ENCODE assay signal across 19 cellular contexts in genomic region chr5:94658272-94658671, GRCh38. TPM values are rescaled to one million over a fixed set of nuclear protein-coding genes. Genes with fewer than 3 reads are reported as not detected.
DNase-seq lines count a peak whose midpoint lies in the region; ATAC-seq, FAIRE-seq and TF ChIP-seq lines count a peak whose summit lies in the region.
"Had no signal": no experiment of that assay in that cellular context is flagged by ENCODE, and none has a peak within 500 bp of the region (broad histone marks: within the 10 kb centered on the region; RNA-seq: fewer than 3 reads in every experiment).

No MANE protein-coding gene starts in this region.

- H3K4me2 ChIP-seq in HepG2 (ENCODE audit: low read depth, low read length) (no peak overlapping the region), K562 (ENCODE audit: insufficient read depth, low read length) (no peak overlapping the region)
- H3K4me2 ChIP-seq: A549; BLaER1 treated with 17β-estradiol and CSF1 and Interleukin-3, amounts not matched to agents 10 nM and 100 nM had no signal

- TF ChIP-seq CTCF in HepG2 (CRISPR knock-in tag; IDR thresholded peaks at IDR 0.05) (no peak), right lobe of liver (IDR thresholded peaks at IDR 0.05) (no peak), K562 (IDR thresholded peaks at IDR 0.05 in 2 of 3, conservative IDR thresholded peaks at IDR 0.05 in 1 of 3; ENCODE audit: insufficient read depth in 2 of 3, low read depth in 1 of 3, low read length in 3 of 3) (no peak)

- H2AFZ ChIP-seq in HepG2 (ENCODE audit: low read length) (no peak overlapping the region), K562 (ENCODE audit: low read depth, low read length) (no peak overlapping the region)

- no peak for TF ChIP-seq POLR2A in HepG2 (IDR thresholded peaks at IDR 0.05; ENCODE audit: insufficient read depth in 1 of 2, low read depth in 2 of 2, low read length in 2 of 2)
- no peak for TF ChIP-seq POLR2A in right lobe of liver (IDR thresholded peaks at IDR 0.05)
- no peak for TF ChIP-seq POLR2A in K562 (conservative IDR thresholded peaks at IDR 0.05)

- H3K9me1 ChIP-seq in K562 (ENCODE audit: control insufficient read depth, insufficient read depth, low read length) = no peaks in the 10 kb centered on the region

- H3K27ac ChIP-seq in HepG2 (ENCODE audit: extremely low read length, insufficient read depth, low read length) (no peak overlapping the region), right lobe of liver (no peak overlapping the region), K562 (ENCODE audit: extremely low read depth, low read depth, low read length) (no peak overlapping the region)
- H3K27ac ChIP-seq: 22Rv1; A549; BLaER1 treated with 17β-estradiol and CSF1 and Interleukin-3, amounts not matched to agents 10 nM and 100 nM; C4-2B had no signal

- H3K4me3 ChIP-seq in HepG2 (replicated peaks in 1 of 3; ENCODE audit: insufficient read depth in 1 of 3, low read depth in 2 of 3, low read length in 3 of 3) = no peak overlapping the region
- H3K4me3 ChIP-seq in right lobe of liver = no peak overlapping the region
- no peak overlapping the region for H3K4me3 ChIP-seq in K562
- H3K4me3 ChIP-seq: A549; BLaER1 treated with 17β-estradiol and CSF1 and Interleukin-3, amounts not matched to agents 10 nM and 100 nM; GM12878 had no signal

- H3K79me2 ChIP-seq in HepG2 (ENCODE audit: insufficient read depth, low read length) (no peaks in the 10 kb centered on the region), K562 (ENCODE audit: control insufficient read depth, insufficient read depth, low read length) (peaks cover 7% of the 10 kb centered on the region; the same call in 2 of the 3 replicates)

- CTCF ChIA-PET in HepG2 (lab: Yijun Ruan, JAX; ENCODE audit: low intra/inter-chr PET ratio, low total read pairs) = no interaction called here
- CTCF ChIA-PET in K562 (lab: Yijun Ruan, JAX; ENCODE audit: low intra/inter-chr PET ratio) = no interaction called here

- H3K36me3 ChIP-seq in HepG2 (replicated peaks in 1 of 2; ENCODE audit: control insufficient read depth in 1 of 2, insufficient read depth in 2 of 2, low read length in 2 of 2) (peaks cover 1 to 5% of the 10 kb centered on the region in 2 experiments; a peak in 1 of 5 replicates), right lobe of liver (peaks cover 0 to 4% (median 0%) of the 10 kb centered on the region in 4 donors), K562 (ENCODE audit: control insufficient read depth, insufficient read depth, low read length) (peaks cover 16% of the 10 kb centered on the region; the same call in 1 of the 3 replicates)

- H3K27me3 ChIP-seq in HepG2 (ENCODE audit: control insufficient read depth in 1 of 2, insufficient read depth in 2 of 2, low read length in 2 of 2) = no peaks in the 10 kb centered on the region
- H3K27me3 ChIP-seq in right lobe of liver = no peaks in the 10 kb centered on the region
- H3K27me3 ChIP-seq in K562 (ENCODE audit: control insufficient read depth in 2 of 2, insufficient read depth in 2 of 2, low read length in 2 of 2) = no peaks in the 10 kb centered on the region
- H3K27me3 ChIP-seq: BLaER1 treated with 17β-estradiol and CSF1 and Interleukin-3, amounts not matched to agents 10 nM and 100 nM had no signal

- intact Hi-C loops in HepG2 (cut with micrococcal nuclease; ENCODE audit: unreplicated experiment) (no loop called here), right lobe of liver (cut with DNase I) (no loop called here), K562 (cut with micrococcal nuclease) (no loop called here)

- BruUV-seq in HepG2 (replicated peaks; lab: Mats Ljungman, UMichigan) (no TSS peak), K562 (replicated peaks; lab: Mats Ljungman, UMichigan) (no TSS peak)

- no peaks in the 10 kb centered on the region for H3K4me1 ChIP-seq in HepG2 (ENCODE audit: insufficient read depth, low read length)
- no peaks in the 10 kb centered on the region for H3K4me1 ChIP-seq in right lobe of liver
- H3K4me1 ChIP-seq in K562 (replicated peaks in 1 of 2; ENCODE audit: control insufficient read depth in 2 of 2, insufficient read depth in 2 of 2, low read length in 2 of 2) = no peaks in the 10 kb centered on the region
- H3K4me1 ChIP-seq: A549; BLaER1 treated with 17β-estradiol and CSF1 and Interleukin-3, amounts not matched to agents 10 nM and 100 nM; Caco-2 had no signal

- in situ Hi-C loops in HepG2 (cut with HindIII; ENCODE audit: extremely low pct_ligation_motif_present, low pct_unique_long_range_greater_than_20kb) = no loop called here
- in situ Hi-C loops in K562 (cut with MboI) = no loop called here

- peaks cover 20% of the 10 kb centered on the region for H3K9me3 ChIP-seq in HepG2 (ENCODE audit: low read length)
- H3K9me3 ChIP-seq in right lobe of liver = no peaks in the 10 kb centered on the region
- H3K9me3 ChIP-seq in K562 (replicated peaks; ENCODE audit: control insufficient read depth, insufficient read depth, low read depth, low read length) = peaks cover 10% of the 10 kb centered on the region

- no peak overlapping the region for H3K9ac ChIP-seq in HepG2 (ENCODE audit: insufficient read depth, low read depth, low read length)
- no peak overlapping the region for H3K9ac ChIP-seq in K562 (ENCODE audit: insufficient read depth in 1 of 2, low read depth in 2 of 2, low read length in 2 of 2)
- H3K9ac ChIP-seq: BLaER1 treated with 17β-estradiol and CSF1 and Interleukin-3, amounts not matched to agents 10 nM and 100 nM had no signal

- TF ChIP-seq EP300 in HepG2 (IDR thresholded peaks at IDR 0.05; ENCODE audit: low read depth in 2 of 2, low read length in 2 of 2) = no peak
- no peak for TF ChIP-seq EP300 in HepG2 (CRISPR knock-in tag; IDR thresholded peaks at IDR 0.05; ENCODE audit: borderline replicate concordance)
- TF ChIP-seq EP300 in K562 (IDR thresholded peaks at IDR 0.05; ENCODE audit: low read length) = no peak

- ATAC-seq in HepG2 = no peak
- ATAC-seq in right lobe of liver = no peak
- no peak for ATAC-seq in K562
- ATAC-seq: A549; CD8-positive, alpha-beta T cell; GM12878 had no signal

- POLR2A ChIA-PET in HepG2 (lab: Yijun Ruan, JAX) = no interaction called here
- POLR2A ChIA-PET in K562 (lab: Yijun Ruan, JAX) = no interaction called here

- FAIRE-seq in HepG2 (lab: Jason Lieb, UNC) (no peak), K562 (lab: Jason Lieb, UNC) (peak; percentile 11)
- FAIRE-seq: A549, D721Med, GM12878, GM18507 had no signal

- H4K20me1 ChIP-seq in HepG2 (ENCODE audit: insufficient read depth, low read length) = no peaks in the 10 kb centered on the region
- no peaks in the 10 kb centered on the region for H4K20me1 ChIP-seq in K562 (replicated peaks; ENCODE audit: control insufficient read depth, insufficient read depth, low read length)
- H4K20me1 ChIP-seq: BLaER1 treated with 17β-estradiol and CSF1 and Interleukin-3, amounts not matched to agents 10 nM and 100 nM had no signal

- DNase-seq in HepG2 (ENCODE audit: low spot score) (no peak), right lobe of liver (no peak), K562 (ENCODE audit: extremely low read depth in 1 of 4, low spot score in 3 of 4) (no peak), GM19238 (ENCODE audit: insufficient read length, low spot score) (no peak)
- no peak for DNase-seq in stimulated activated CD4-positive, alpha-beta T cell treated with anti-CD3 and anti-CD28 coated beads, Interleukin-12 subunit alpha, Interleukin-12 subunit beta, amount 100 ng/mL, for 4 hours
- DNase-seq: AML-193; Caco-2; Calu3; CD4-positive, alpha-beta T cell; CD8-positive, alpha-beta T cell; DMS79 treated with DMSO at 0.1 percent for 48 hours; GF-D8 had no signal

- 100% methylated on average over 1 of the region's 1 CpG for WGBS in HepG2 (ENCODE audit: low lambda C conversion rate)
- WGBS in right lobe of liver (ENCODE audit: insufficient coverage, low coverage, low lambda C conversion rate, missing lambda C conversion rate) = 100% methylated on average over 1 of the region's 1 CpG
- 88% methylated on average over 1 of the region's 1 CpG for WGBS in K562 (ENCODE audit: insufficient coverage, low coverage, missing lambda C conversion rate)

- TF ChIP-seq RAD21 in HepG2 (CRISPR knock-in tag; IDR thresholded peaks at IDR 0.05) (no peak), K562 (CRISPR knock-in tag; conservative IDR thresholded peaks at IDR 0.05 in 1 of 2, IDR thresholded peaks at IDR 0.05 in 1 of 2) (no peak)

RNA-seq across cellular contexts. Expression of gene SLF1, which starts 39.8 kb away (rescaled TPM):
- 9.1 and 10.4 TPM in 2 replicates for total RNA-seq in HepG2 (2016; rRNA removed; fragmentation: Illumina TruSeq; extraction: Trizol)
- total RNA-seq in HepG2 (2016; cell fraction: cytosol; rRNA removed; fragmentation: Illumina TruSeq; extraction: Trizol; ENCODE audit: low read depth) = 11.1 and 12.3 TPM in 2 replicates
- total RNA-seq in HepG2 (2016; cell fraction: insoluble cytoplasmic fraction; rRNA removed; fragmentation: Illumina TruSeq; extraction: Trizol) = 8.6 and 10.3 TPM in 2 replicates
- total RNA-seq in HepG2 (2016; cell fraction: membrane; rRNA removed; fragmentation: Illumina TruSeq; extraction: Trizol) = 4.3 and 6.2 TPM in 2 replicates
- total RNA-seq in HepG2 (2016; cell fraction: nucleus; rRNA removed; fragmentation: Illumina TruSeq; extraction: Trizol) = 15.7 and 22.6 TPM in 2 replicates
- polyA plus RNA-seq in HepG2 (2011; rRNA removed) = 1.5 and 2.1 TPM in 2 replicates
- polyA plus RNA-seq in HepG2 (2011; cell fraction: cytosol; rRNA removed) = 0.73 and 0.81 TPM in 2 replicates
- 1.2 TPM in 2 replicates for polyA plus RNA-seq in HepG2 (2011; cell fraction: nucleus; rRNA removed)
- polyA plus RNA-seq in HepG2 (2012) = 1.0 and 1.8 TPM in 2 replicates
- polyA plus RNA-seq in HepG2 (2016; cell fraction: cytosol; fragmentation: Illumina TruSeq; extraction: Trizol; ENCODE audit: low read depth) = 0.31 and 0.38 TPM in 2 replicates
- 7.7 and 8.0 TPM in 2 replicates for polyA plus RNA-seq in HepG2 (2016; cell fraction: insoluble cytoplasmic fraction; fragmentation: Illumina TruSeq; extraction: Trizol; ENCODE audit: low read depth)
- polyA plus RNA-seq in HepG2 (2016; cell fraction: membrane; fragmentation: Illumina TruSeq; extraction: Trizol; ENCODE audit: low read depth) = 0.53 and 0.91 TPM in 2 replicates
- 10.6 and 13.9 TPM in 2 replicates for polyA plus RNA-seq in HepG2 (2016; cell fraction: nucleus; fragmentation: Illumina TruSeq; extraction: Trizol; ENCODE audit: insufficient read depth, low read depth)
- 1.1 and 66.0 TPM in 2 replicates for polyA minus RNA-seq in HepG2 (2011; rRNA and poly(A)+ RNA removed; ENCODE audit: low replicate concordance)
- 6.8 and 7.9 TPM in 2 replicates for polyA minus RNA-seq in HepG2 (2011; cell fraction: cytosol; rRNA and poly(A)+ RNA removed)
- polyA minus RNA-seq in HepG2 (2011; cell fraction: nucleus; rRNA and poly(A)+ RNA removed) = 7.5 and 15.3 TPM in 2 replicates
- 1 to 10 TPM in 5 of 6 experiments, under 1 TPM in 1; 0.80 to 3.3 (median 2.4) TPM for total RNA-seq in right lobe of liver
- total RNA-seq in K562 (2011; cell fraction: chromatin; rRNA removed; ENCODE audit: low replicate concordance) = 14.3 and 39.7 TPM in 2 replicates
- total RNA-seq in K562 (2011; cell fraction: nucleolus; rRNA removed) = 3.7 and 6.6 TPM in 2 replicates
- 11.4 and 14.9 TPM in 2 replicates for total RNA-seq in K562 (2011; cell fraction: nucleoplasm; rRNA removed)
- total RNA-seq in K562 (2014; rRNA removed) = 10.3 and 31.1 TPM in 2 replicates
- 16.1 and 16.5 TPM in 2 replicates for total RNA-seq in K562 (2014; rRNA removed; fragmentation: Illumina TruSeq; extraction: Trizol)
- 17.4 and 21.4 TPM in 2 replicates for total RNA-seq in K562 (2015; rRNA removed; fragmentation: Illumina TruSeq; extraction: Trizol)
- total RNA-seq in K562 (2021) = 9.8 and 11.1 TPM in 2 replicates
- 11.4 and 15.4 TPM in 2 replicates for polyA plus RNA-seq in K562 (2011; rRNA removed)
- polyA plus RNA-seq in K562 (2011; cell fraction: cytosol; rRNA removed) = 2.4 and 5.1 TPM in 2 replicates
- 13.2 and 16.0 TPM in 2 replicates for polyA plus RNA-seq in K562 (2011; cell fraction: nucleus; rRNA removed)
- polyA plus RNA-seq in K562 (2012) = 5.2 and 7.2 TPM in 2 replicates
- 8.0 and 11.6 TPM in 2 replicates for polyA plus RNA-seq in K562 (2014; fragmentation: Illumina TruSeq; extraction: Trizol)
- polyA plus RNA-seq in K562 (2014; fragmentation: Nextera tagmentation; extraction: Ambion mirVana) = 10 to 100 TPM; 16.3 to 29.2 TPM
- 11.0 and 18.4 TPM in 2 replicates for polyA plus RNA-seq in K562 (2014; rRNA removed)
- polyA minus RNA-seq in K562 (2011; rRNA and poly(A)+ RNA removed) = 28.6 and 30.5 TPM in 2 replicates
- polyA minus RNA-seq in K562 (2011; cell fraction: cytosol; rRNA and poly(A)+ RNA removed) = 11.0 and 12.8 TPM in 2 replicates
- polyA minus RNA-seq in K562 (2011; cell fraction: nucleus; rRNA and poly(A)+ RNA removed) = 17.2 and 29.4 TPM in 2 replicates

RNA-seq across cellular contexts. Expression of gene KIAA0825, which starts 39.9 kb away (rescaled TPM):
- 0.51 and 0.77 TPM in 2 replicates for total RNA-seq in HepG2 (2016; rRNA removed; fragmentation: Illumina TruSeq; extraction: Trizol)
- total RNA-seq in HepG2 (2016; cell fraction: cytosol; rRNA removed; fragmentation: Illumina TruSeq; extraction: Trizol; ENCODE audit: low read depth) = not detected in 2 replicates
- 0.41 and 0.58 TPM in 2 replicates for total RNA-seq in HepG2 (2016; cell fraction: insoluble cytoplasmic fraction; rRNA removed; fragmentation: Illumina TruSeq; extraction: Trizol)
- total RNA-seq in HepG2 (2016; cell fraction: membrane; rRNA removed; fragmentation: Illumina TruSeq; extraction: Trizol) = 0.34 and 0.40 TPM in 2 replicates
- total RNA-seq in HepG2 (2016; cell fraction: nucleus; rRNA removed; fragmentation: Illumina TruSeq; extraction: Trizol) = 0.84 and 0.91 TPM in 2 replicates
- polyA plus RNA-seq in HepG2 (2011; rRNA removed) = 0.05 and 0.13 TPM in 2 replicates
- 0.03 and 0.05 TPM in 2 replicates for polyA plus RNA-seq in HepG2 (2011; cell fraction: cytosol; rRNA removed)
- polyA plus RNA-seq in HepG2 (2011; cell fraction: nucleus; rRNA removed) = 0.08 and 0.10 TPM in 2 replicates
- 0.07 and 0.13 TPM in 2 replicates for polyA plus RNA-seq in HepG2 (2012)
- polyA plus RNA-seq in HepG2 (2016; cell fraction: cytosol; fragmentation: Illumina TruSeq; extraction: Trizol; ENCODE audit: low read depth) = 0.05 TPM in 1 of 2 replicates, not detected in the other
- 0.48 and 0.57 TPM in 2 replicates for polyA plus RNA-seq in HepG2 (2016; cell fraction: insoluble cytoplasmic fraction; fragmentation: Illumina TruSeq; extraction: Trizol; ENCODE audit: low read depth)
- polyA plus RNA-seq in HepG2 (2016; cell fraction: membrane; fragmentation: Illumina TruSeq; extraction: Trizol; ENCODE audit: low read depth) = 0.07 TPM in 1 of 2 replicates, not detected in the other
- 0.16 and 0.25 TPM in 2 replicates for polyA plus RNA-seq in HepG2 (2016; cell fraction: nucleus; fragmentation: Illumina TruSeq; extraction: Trizol; ENCODE audit: insufficient read depth, low read depth)
- 0.12 and 40.8 TPM in 2 replicates for polyA minus RNA-seq in HepG2 (2011; rRNA and poly(A)+ RNA removed; ENCODE audit: low replicate concordance)
- 0.20 and 0.26 TPM in 2 replicates for polyA minus RNA-seq in HepG2 (2011; cell fraction: cytosol; rRNA and poly(A)+ RNA removed)
- 1.8 and 2.1 TPM in 2 replicates for polyA minus RNA-seq in HepG2 (2011; cell fraction: nucleus; rRNA and poly(A)+ RNA removed)
- 1 to 10 TPM in 5 of 6 experiments, under 1 TPM in 1; 0.86 to 3.2 (median 1.7) TPM for total RNA-seq in right lobe of liver
- total RNA-seq in K562 (2011; cell fraction: chromatin; rRNA removed; ENCODE audit: low replicate concordance) = 0.12 and 0.25 TPM in 2 replicates
- total RNA-seq in K562 (2011; cell fraction: nucleolus; rRNA removed) = not detected in 2 replicates
- total RNA-seq in K562 (2011; cell fraction: nucleoplasm; rRNA removed) = 0.15 and 0.23 TPM in 2 replicates
- total RNA-seq in K562 (2014; rRNA removed) = 0.05 and 0.08 TPM in 2 replicates
- 0.26 and 0.36 TPM in 2 replicates for total RNA-seq in K562 (2014; rRNA removed; fragmentation: Illumina TruSeq; extraction: Trizol)
- 0.23 and 0.33 TPM in 2 replicates for total RNA-seq in K562 (2015; rRNA removed; fragmentation: Illumina TruSeq; extraction: Trizol)
- 0.16 and 0.18 TPM in 2 replicates for total RNA-seq in K562 (2021)
- polyA plus RNA-seq in K562 (2011; rRNA removed) = 0.15 and 0.20 TPM in 2 replicates
- 0.01 and 0.03 TPM in 2 replicates for polyA plus RNA-seq in K562 (2011; cell fraction: cytosol; rRNA removed)
- 0.08 TPM in 1 of 2 replicates, not detected in the other for polyA plus RNA-seq in K562 (2011; cell fraction: nucleus; rRNA removed)
- 0.18 and 0.25 TPM in 2 replicates for polyA plus RNA-seq in K562 (2012)
- polyA plus RNA-seq in K562 (2014; fragmentation: Illumina TruSeq; extraction: Trizol) = 0.06 and 0.18 TPM in 2 replicates
- polyA plus RNA-seq in K562 (2014; fragmentation: Nextera tagmentation; extraction: Ambion mirVana) = under 1 TPM; 0.13 to 0.14 TPM
- polyA plus RNA-seq in K562 (2014; rRNA removed) = 0.05 TPM in 1 of 2 replicates, not detected in the other
- polyA minus RNA-seq in K562 (2011; rRNA and poly(A)+ RNA removed) = 0.35 and 0.63 TPM in 2 replicates
- 0.55 TPM in 1 of 2 replicates, not detected in the other for polyA minus RNA-seq in K562 (2011; cell fraction: cytosol; rRNA and poly(A)+ RNA removed)
- polyA minus RNA-seq in K562 (2011; cell fraction: nucleus; rRNA and poly(A)+ RNA removed) = 0.27 and 0.56 TPM in 2 replicates

Comparison
In these comparisons a context has a peak if more than half of its experiments do, and no peak if none do; other contexts are left out.
1. Of the 241 proteins assayed by ChIP-seq in both HepG2 and K562: peak only in HepG2: none; only in K562: none; in both: ZFP1; in neither: 239; mixed calls (peak in some experiments, not most) for 1.